18 cellular contexts compared by ENCODE assay signal in the genomic region with DNA sequence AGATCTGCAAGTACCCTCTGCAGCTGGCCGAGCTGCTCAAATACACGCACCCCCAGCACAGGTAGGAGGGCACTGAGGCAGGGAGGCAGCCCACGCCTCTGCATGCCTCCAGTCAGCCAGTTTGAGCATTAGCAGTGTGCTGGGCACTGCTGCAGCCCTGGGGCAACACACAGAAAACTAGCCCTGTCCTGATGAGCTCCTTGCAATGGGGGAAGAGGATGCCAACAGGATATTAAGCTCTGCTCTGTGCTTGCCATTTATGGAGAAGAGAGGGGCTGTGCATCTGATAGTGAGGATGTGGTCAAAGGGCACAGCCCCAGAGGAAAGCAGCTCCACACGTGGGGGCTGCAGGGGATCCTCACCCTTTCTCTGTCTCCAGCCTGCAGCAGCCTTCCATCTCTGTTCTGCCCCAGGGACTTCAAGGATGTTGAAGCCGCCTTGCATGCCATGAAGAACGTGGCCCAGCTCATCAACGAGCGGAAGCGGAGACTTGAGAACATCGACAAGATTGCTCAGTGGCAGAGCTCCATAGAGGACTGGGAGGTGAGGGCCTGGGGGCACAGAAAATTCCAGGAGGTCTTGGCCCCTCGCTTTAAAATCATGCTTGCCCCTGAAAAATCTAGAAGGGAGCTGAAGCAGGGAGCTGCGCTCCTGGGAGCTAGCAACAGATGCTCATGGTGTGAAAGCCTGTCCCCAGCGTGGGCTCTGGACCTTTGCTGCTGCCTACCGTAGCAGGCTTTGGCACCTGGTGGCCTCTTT. TPM values are rescaled to one million over a fixed set of nuclear protein-coding genes. Genes with fewer than 3 reads are reported as not detected.
DNase-seq lines count a peak whose midpoint lies in the region; ATAC-seq and TF ChIP-seq lines count a peak whose summit lies in the region.
"Had no signal": no experiment of that assay in that cellular context is flagged by ENCODE, and none has a peak within 500 bp of the region (broad histone marks: within the 10 kb centered on the region; RNA-seq: fewer than 3 reads in every experiment).

No MANE protein-coding gene starts in this region.

- H3K9ac ChIP-seq in neural progenitor cell, result no peak overlapping the region

- H3K36me3 ChIP-seq in neural progenitor cell (no peaks in the 10 kb centered on the region), gastroesophageal sphincter (peaks cover 0 to 61% of the 10 kb centered on the region in 2 donors)

- TF ChIP-seq CTCF in GM10266 (IDR thresholded peaks at IDR 0.05; ENCODE audit: control insufficient read depth, insufficient read depth, low read depth, missing control alignments) (no peak), neural progenitor cell (IDR thresholded peaks at IDR 0.05) (no peak), gastroesophageal sphincter (IDR thresholded peaks at IDR 0.05) (no peak)

- DNase-seq in activated CD4-positive, alpha-beta T cell treated with anti-CD3 and anti-CD28 coated beads, Interleukin-2, amount 10 ng/mL, durations not matched to agents 24 days and 14 days, result no peak
- DNase-seq in activated CD4-positive, alpha-beta T cell treated with anti-CD3 and anti-CD28 coated beads for 48 hours, result no peak
- DNase-seq in GM10266 (ENCODE audit: extremely low spot score) (peak; percentile 25), neural progenitor cell (ENCODE audit: low spot score) (no peak), H4 (ENCODE audit: low spot score) (no peak), NCI-H510A treated with DMSO at 0.1 percent for 48 hours (lab: John Stamatoyannopoulos, UW) (no peak)
- DNase-seq in activated naive CD8-positive, alpha-beta T cell treated with anti-CD3 and anti-CD28 coated beads, Interleukin-2, amount 10 ng/mL, durations not matched to agents 7 days and 5 days, result peak; percentile 57
- DNase-seq: kidney glomerular epithelial cell; midbrain; NCI-H1105; stimulated activated CD4-positive, alpha-beta T cell treated with anti-CD3 and anti-CD28 coated beads, Interleukin-4, amount 100 ng/mL, for 4 hours; tibial artery had no signal

- H3F3A ChIP-seq in neural progenitor cell (ENCODE audit: low read depth), result no peaks in the 10 kb centered on the region

- peaks cover 11% of the 10 kb centered on the region for H3K27me3 Mint-ChIP-seq in activated CD4-positive, alpha-beta T cell treated with anti-CD3 and anti-CD28 coated beads, Interleukin-2, amount 10 ng/mL, durations not matched to agents 24 days and 14 days
- H3K27me3 Mint-ChIP-seq in activated naive CD8-positive, alpha-beta T cell treated with anti-CD3 and anti-CD28 coated beads, Interleukin-2, amount 10 ng/mL, durations not matched to agents 7 days and 5 days, result peaks cover 3% of the 10 kb centered on the region
- peaks cover 8% of the 10 kb centered on the region for H3K27me3 Mint-ChIP-seq in neural progenitor cell (ENCODE audit: insufficient read depth, low read depth)

- peak; percentile 53 for ATAC-seq in activated naive CD8-positive, alpha-beta T cell treated with anti-CD3 and anti-CD28 coated beads, Interleukin-2, amount 10 ng/mL, durations not matched to agents 7 days and 5 days (ENCODE audit: low read depth)
- ATAC-seq in gastroesophageal sphincter, result no peak
- ATAC-seq: Panc1, SK-N-SH treated with all-trans-retinoic acid at 6 μM for 48 hours had no signal

- H4K20me1 ChIP-seq in neural progenitor cell (ENCODE audit: low read depth), result peaks cover 5% of the 10 kb centered on the region

- H3K27me3 ChIP-seq in neural progenitor cell (no peaks in the 10 kb centered on the region), gastroesophageal sphincter (peaks cover 4% of the 10 kb centered on the region)
- H3K27me3 ChIP-seq: tibial artery had no signal

- no peaks in the 10 kb centered on the region for H3K36me3 Mint-ChIP-seq in activated CD4-positive, alpha-beta T cell treated with anti-CD3 and anti-CD28 coated beads, Interleukin-2, amount 10 ng/mL, durations not matched to agents 24 days and 14 days (ENCODE audit: low read depth)
- peaks cover 5% of the 10 kb centered on the region for H3K36me3 Mint-ChIP-seq in activated naive CD8-positive, alpha-beta T cell treated with anti-CD3 and anti-CD28 coated beads, Interleukin-2, amount 10 ng/mL, durations not matched to agents 7 days and 5 days
- H3K36me3 Mint-ChIP-seq in neural progenitor cell, result peaks cover 6% of the 10 kb centered on the region

- 80 to 81% methylated on average over 1 to 3 of the region's 14 CpGs for WGBS in gastroesophageal sphincter (ENCODE audit: low coverage in 1 of 2), 2 donors

- no peak for TF ChIP-seq POLR2A in gastroesophageal sphincter (IDR thresholded peaks at IDR 0.05)

- intact Hi-C loops in activated CD4-positive, alpha-beta T cell treated with anti-CD3 and anti-CD28 coated beads, Interleukin-2, amount 10 ng/mL, durations not matched to agents 24 days and 14 days (cut with micrococcal nuclease), result no loop called here

- no peaks in the 10 kb centered on the region for H3K9me3 ChIP-seq in neural progenitor cell (ENCODE audit: low read depth)
- no peaks in the 10 kb centered on the region for H3K9me3 ChIP-seq in gastroesophageal sphincter
- H3K9me3 ChIP-seq: tibial artery had no signal

- H3K4me1 ChIP-seq in neural progenitor cell (no peaks in the 10 kb centered on the region), gastroesophageal sphincter (peaks cover 0 to 3% (median 0%) of the 10 kb centered on the region in 3 donors)
- H3K4me1 ChIP-seq: tibial artery had no signal

- no peak overlapping the region for H3K4me3 ChIP-seq in neural progenitor cell
- no peak overlapping the region for H3K4me3 ChIP-seq in gastroesophageal sphincter
- H3K4me3 ChIP-seq: K562, tibial artery had no signal

- peaks cover 15% of the 10 kb centered on the region for H3K4me1 Mint-ChIP-seq in activated CD4-positive, alpha-beta T cell treated with anti-CD3 and anti-CD28 coated beads, Interleukin-2, amount 10 ng/mL, durations not matched to agents 24 days and 14 days
- H3K4me1 Mint-ChIP-seq in activated naive CD8-positive, alpha-beta T cell treated with anti-CD3 and anti-CD28 coated beads, Interleukin-2, amount 10 ng/mL, durations not matched to agents 7 days and 5 days, result peaks cover 17% of the 10 kb centered on the region
- H3K4me1 Mint-ChIP-seq in neural progenitor cell, result peaks cover 13% of the 10 kb centered on the region
- H3K4me1 Mint-ChIP-seq: CD14-positive monocyte had no signal

- H3K27ac ChIP-seq in neural progenitor cell, result no peak overlapping the region
- H3K27ac ChIP-seq in gastroesophageal sphincter, result no peak overlapping the region
- H3K27ac ChIP-seq: HL-60, tibial artery had no signal

- H3K4me2 ChIP-seq in neural progenitor cell, result no peak overlapping the region

- no peak for TF ChIP-seq EP300 in gastroesophageal sphincter (IDR thresholded peaks at IDR 0.05)

- no peaks in the 10 kb centered on the region for H3K79me2 ChIP-seq in neural progenitor cell (ENCODE audit: low read depth)

- POLR2A ChIA-PET in activated naive CD8-positive, alpha-beta T cell treated with anti-CD3 and anti-CD28 coated beads, Interleukin-2, amount 10 ng/mL, durations not matched to agents 7 days and 5 days (lab: Charles Lee), result interaction anchor here (0.5 to 4.2 kb wide), 10 partner anchors 9 to 699 kb away, joined by 3 to 28 read pairs (median 3); a partner anchor contains a TSS

- H3K9me3 Mint-ChIP-seq in activated CD4-positive, alpha-beta T cell treated with anti-CD3 and anti-CD28 coated beads, Interleukin-2, amount 10 ng/mL, durations not matched to agents 24 days and 14 days, result no peaks in the 10 kb centered on the region
- H3K9me3 Mint-ChIP-seq in activated naive CD8-positive, alpha-beta T cell treated with anti-CD3 and anti-CD28 coated beads, Interleukin-2, amount 10 ng/mL, durations not matched to agents 7 days and 5 days, result no peaks in the 10 kb centered on the region
- no peaks in the 10 kb centered on the region for H3K9me3 Mint-ChIP-seq in neural progenitor cell

- no peak overlapping the region for H2AFZ ChIP-seq in neural progenitor cell (replicated peaks)

- no peak overlapping the region for H3K27ac Mint-ChIP-seq in activated CD4-positive, alpha-beta T cell treated with anti-CD3 and anti-CD28 coated beads, Interleukin-2, amount 10 ng/mL, durations not matched to agents 24 days and 14 days
- peak overlapping the region; percentile 91 for H3K27ac Mint-ChIP-seq in activated naive CD8-positive, alpha-beta T cell treated with anti-CD3 and anti-CD28 coated beads, Interleukin-2, amount 10 ng/mL, durations not matched to agents 7 days and 5 days
- H3K27ac Mint-ChIP-seq in neural progenitor cell, result peak overlapping the region; percentile 37

- H3K4me3 Mint-ChIP-seq in activated CD4-positive, alpha-beta T cell treated with anti-CD3 and anti-CD28 coated beads, Interleukin-2, amount 10 ng/mL, durations not matched to agents 24 days and 14 days, result peak overlapping the region; percentile 12
- peak overlapping the region; percentile 83 for H3K4me3 Mint-ChIP-seq in activated naive CD8-positive, alpha-beta T cell treated with anti-CD3 and anti-CD28 coated beads, Interleukin-2, amount 10 ng/mL, durations not matched to agents 7 days and 5 days
- no peak overlapping the region for H3K4me3 Mint-ChIP-seq in neural progenitor cell

RNA-seq across cellular contexts. Expression of a gene that starts 51.7 kb away (rescaled TPM):
- total RNA-seq in activated CD4-positive, alpha-beta T cell treated with anti-CD3 and anti-CD28 coated beads, Interleukin-2, amount 10 ng/mL, durations not matched to agents 24 days and 14 days, result 82.3 and 85.6 TPM in 2 replicates
- total RNA-seq in activated naive CD8-positive, alpha-beta T cell treated with anti-CD3 and anti-CD28 coated beads, Interleukin-2, amount 10 ng/mL, durations not matched to agents 7 days and 5 days, result 10 to 100 TPM; 63.0 to 67.9 TPM
- total RNA-seq in neural progenitor cell (ENCODE audit: low replicate concordance) (63.0 and 85.2 TPM in 2 replicates), gastroesophageal sphincter (100 to 1,000 TPM; 184 to 244 (median 198) TPM)
- 56.1 and 61.7 TPM in 2 replicates for total RNA-seq in H4 (2014; rRNA removed; shearing (Covaris generic))

Comparison
In these comparisons a context has a peak if more than half of its experiments do, and no peak if none do; other contexts are left out.
1. DNase-seq: peak in GM10266 (single experiment) and activated naive CD8-positive, alpha-beta T cell treated with anti-CD3 and anti-CD28 coated beads, Interleukin-2, amount 10 ng/mL, durations not matched to agents 7 days and 5 days (single experiment); none in activated CD4-positive, alpha-beta T cell treated with anti-CD3 and anti-CD28 coated beads, Interleukin-2, amount 10 ng/mL, durations not matched to agents 24 days and 14 days (single experiment), activated CD4-positive, alpha-beta T cell treated with anti-CD3 and anti-CD28 coated beads for 48 hours (single experiment), neural progenitor cell (single experiment), H4 (single experiment) and NCI-H510A treated with DMSO at 0.1 percent for 48 hours (single experiment).